Comparison of ENCODE assay signal across 1 cellular context in genomic region chr12:51959211-51959610, GRCh38.
TF ChIP-seq lines count a peak whose summit lies in the region.

No MANE protein-coding gene starts in this region.

TF ChIP-seq in HepG2, 621 proteins besides CTCF, POLR2A, EP300 and RAD21 (continues in another document):
- TF ChIP-seq SALL1 (CRISPR knock-in tag; IDR thresholded peaks at IDR 0.05): 0 out of 2 replicates have a peak, but pooled peaks have one; percentile 25
- TF ChIP-seq TFAP4 (IDR thresholded peaks at IDR 0.05; ENCODE audit: borderline replicate concordance, low read depth): peak; percentile 90
- TF ChIP-seq ZSCAN29 (CRISPR knock-in tag; conservative IDR thresholded peaks at IDR 0.05): peak; percentile 64
- TF ChIP-seq SP140L (CRISPR knock-in tag; IDR thresholded peaks at IDR 0.05; ENCODE audit: borderline replicate concordance): no peak
- TF ChIP-seq ZNF383 (CRISPR knock-in tag; IDR thresholded peaks at IDR 0.05; ENCODE audit: borderline replicate concordance): 0 out of 2 replicates have a peak, but pooled peaks have one; percentile 53
- TF ChIP-seq HOXA3 (CRISPR knock-in tag; IDR thresholded peaks at IDR 0.05): 0 out of 2 replicates have a peak, but pooled peaks have one; percentile 14
- TF ChIP-seq, protein P1, sequence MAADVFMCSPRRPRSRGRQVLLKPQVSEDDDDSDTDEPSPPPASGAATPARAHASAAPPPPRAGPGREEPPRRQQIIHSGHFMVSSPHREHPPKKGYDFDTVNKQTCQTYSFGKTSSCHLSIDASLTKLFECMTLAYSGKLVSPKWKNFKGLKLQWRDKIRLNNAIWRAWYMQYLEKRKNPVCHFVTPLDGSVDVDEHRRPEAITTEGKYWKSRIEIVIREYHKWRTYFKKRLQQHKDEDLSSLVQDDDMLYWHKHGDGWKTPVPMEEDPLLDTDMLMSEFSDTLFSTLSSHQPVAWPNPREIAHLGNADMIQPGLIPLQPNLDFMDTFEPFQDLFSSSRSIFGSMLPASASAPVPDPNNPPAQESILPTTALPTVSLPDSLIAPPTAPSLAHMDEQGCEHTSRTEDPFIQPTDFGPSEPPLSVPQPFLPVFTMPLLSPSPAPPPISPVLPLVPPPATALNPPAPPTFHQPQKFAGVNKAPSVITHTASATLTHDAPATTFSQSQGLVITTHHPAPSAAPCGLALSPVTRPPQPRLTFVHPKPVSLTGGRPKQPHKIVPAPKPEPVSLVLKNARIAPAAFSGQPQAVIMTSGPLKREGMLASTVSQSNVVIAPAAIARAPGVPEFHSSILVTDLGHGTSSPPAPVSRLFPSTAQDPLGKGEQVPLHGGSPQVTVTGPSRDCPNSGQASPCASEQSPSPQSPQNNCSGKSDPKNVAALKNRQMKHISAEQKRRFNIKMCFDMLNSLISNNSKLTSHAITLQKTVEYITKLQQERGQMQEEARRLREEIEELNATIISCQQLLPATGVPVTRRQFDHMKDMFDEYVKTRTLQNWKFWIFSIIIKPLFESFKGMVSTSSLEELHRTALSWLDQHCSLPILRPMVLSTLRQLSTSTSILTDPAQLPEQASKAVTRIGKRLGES (CRISPR knock-in tag; IDR thresholded peaks at IDR 0.05; ENCODE audit: borderline replicate concordance): no peak
- TF ChIP-seq MEIS1 (CRISPR knock-in tag; IDR thresholded peaks at IDR 0.05; ENCODE audit: borderline replicate concordance): 0 out of 2 replicates have a peak, but pooled peaks have one; percentile 44
- TF ChIP-seq, protein P2, sequence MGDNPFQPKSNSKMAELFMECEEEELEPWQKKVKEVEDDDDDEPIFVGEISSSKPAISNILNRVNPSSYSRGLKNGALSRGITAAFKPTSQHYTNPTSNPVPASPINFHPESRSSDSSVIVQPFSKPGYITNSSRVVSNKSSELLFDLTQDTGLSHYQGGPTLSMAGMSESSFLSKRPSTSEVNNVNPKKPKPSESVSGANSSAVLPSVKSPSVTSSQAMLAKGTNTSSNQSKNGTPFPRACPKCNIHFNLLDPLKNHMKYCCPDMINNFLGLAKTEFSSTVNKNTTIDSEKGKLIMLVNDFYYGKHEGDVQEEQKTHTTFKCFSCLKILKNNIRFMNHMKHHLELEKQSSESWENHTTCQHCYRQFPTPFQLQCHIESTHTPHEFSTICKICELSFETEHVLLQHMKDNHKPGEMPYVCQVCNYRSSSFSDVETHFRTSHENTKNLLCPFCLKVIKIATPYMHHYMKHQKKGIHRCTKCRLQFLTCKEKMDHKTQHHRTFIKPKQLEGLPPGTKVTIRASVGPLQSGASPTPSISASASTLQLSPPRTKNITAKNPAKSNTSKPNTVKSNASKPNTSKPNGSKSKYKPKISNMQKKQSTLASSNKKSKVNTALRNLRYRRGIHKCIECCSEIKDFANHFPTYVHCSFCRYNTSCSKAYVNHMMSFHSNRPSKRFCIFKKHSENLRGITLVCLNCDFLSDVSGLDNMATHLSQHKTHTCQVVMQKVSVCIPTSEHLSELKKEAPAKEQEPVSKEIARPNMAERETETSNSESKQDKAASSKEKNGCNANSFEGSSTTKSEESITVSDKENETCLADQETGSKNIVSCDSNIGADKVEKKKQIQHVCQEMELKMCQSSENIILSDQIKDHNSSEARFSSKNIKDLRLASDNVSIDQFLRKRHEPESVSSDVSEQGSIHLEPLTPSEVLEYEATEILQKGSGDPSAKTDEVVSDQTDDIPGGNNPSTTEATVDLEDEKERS (CRISPR knock-in tag; IDR thresholded peaks at IDR 0.05): no peak
- 0 out of 2 replicates have a peak, but pooled peaks have one; percentile 21 for TF ChIP-seq ARNTL (CRISPR knock-in tag; IDR thresholded peaks at IDR 0.05)
- TF ChIP-seq ZNF644 (CRISPR knock-in tag; IDR thresholded peaks at IDR 0.05; ENCODE audit: low read depth): peak; percentile 30; the same call in 1 of the 2 replicates
- TF ChIP-seq ZNF687 (CRISPR knock-in tag; IDR thresholded peaks at IDR 0.05): peak; percentile 23; the same call in 1 of the 2 replicates
- TF ChIP-seq, protein P3, sequence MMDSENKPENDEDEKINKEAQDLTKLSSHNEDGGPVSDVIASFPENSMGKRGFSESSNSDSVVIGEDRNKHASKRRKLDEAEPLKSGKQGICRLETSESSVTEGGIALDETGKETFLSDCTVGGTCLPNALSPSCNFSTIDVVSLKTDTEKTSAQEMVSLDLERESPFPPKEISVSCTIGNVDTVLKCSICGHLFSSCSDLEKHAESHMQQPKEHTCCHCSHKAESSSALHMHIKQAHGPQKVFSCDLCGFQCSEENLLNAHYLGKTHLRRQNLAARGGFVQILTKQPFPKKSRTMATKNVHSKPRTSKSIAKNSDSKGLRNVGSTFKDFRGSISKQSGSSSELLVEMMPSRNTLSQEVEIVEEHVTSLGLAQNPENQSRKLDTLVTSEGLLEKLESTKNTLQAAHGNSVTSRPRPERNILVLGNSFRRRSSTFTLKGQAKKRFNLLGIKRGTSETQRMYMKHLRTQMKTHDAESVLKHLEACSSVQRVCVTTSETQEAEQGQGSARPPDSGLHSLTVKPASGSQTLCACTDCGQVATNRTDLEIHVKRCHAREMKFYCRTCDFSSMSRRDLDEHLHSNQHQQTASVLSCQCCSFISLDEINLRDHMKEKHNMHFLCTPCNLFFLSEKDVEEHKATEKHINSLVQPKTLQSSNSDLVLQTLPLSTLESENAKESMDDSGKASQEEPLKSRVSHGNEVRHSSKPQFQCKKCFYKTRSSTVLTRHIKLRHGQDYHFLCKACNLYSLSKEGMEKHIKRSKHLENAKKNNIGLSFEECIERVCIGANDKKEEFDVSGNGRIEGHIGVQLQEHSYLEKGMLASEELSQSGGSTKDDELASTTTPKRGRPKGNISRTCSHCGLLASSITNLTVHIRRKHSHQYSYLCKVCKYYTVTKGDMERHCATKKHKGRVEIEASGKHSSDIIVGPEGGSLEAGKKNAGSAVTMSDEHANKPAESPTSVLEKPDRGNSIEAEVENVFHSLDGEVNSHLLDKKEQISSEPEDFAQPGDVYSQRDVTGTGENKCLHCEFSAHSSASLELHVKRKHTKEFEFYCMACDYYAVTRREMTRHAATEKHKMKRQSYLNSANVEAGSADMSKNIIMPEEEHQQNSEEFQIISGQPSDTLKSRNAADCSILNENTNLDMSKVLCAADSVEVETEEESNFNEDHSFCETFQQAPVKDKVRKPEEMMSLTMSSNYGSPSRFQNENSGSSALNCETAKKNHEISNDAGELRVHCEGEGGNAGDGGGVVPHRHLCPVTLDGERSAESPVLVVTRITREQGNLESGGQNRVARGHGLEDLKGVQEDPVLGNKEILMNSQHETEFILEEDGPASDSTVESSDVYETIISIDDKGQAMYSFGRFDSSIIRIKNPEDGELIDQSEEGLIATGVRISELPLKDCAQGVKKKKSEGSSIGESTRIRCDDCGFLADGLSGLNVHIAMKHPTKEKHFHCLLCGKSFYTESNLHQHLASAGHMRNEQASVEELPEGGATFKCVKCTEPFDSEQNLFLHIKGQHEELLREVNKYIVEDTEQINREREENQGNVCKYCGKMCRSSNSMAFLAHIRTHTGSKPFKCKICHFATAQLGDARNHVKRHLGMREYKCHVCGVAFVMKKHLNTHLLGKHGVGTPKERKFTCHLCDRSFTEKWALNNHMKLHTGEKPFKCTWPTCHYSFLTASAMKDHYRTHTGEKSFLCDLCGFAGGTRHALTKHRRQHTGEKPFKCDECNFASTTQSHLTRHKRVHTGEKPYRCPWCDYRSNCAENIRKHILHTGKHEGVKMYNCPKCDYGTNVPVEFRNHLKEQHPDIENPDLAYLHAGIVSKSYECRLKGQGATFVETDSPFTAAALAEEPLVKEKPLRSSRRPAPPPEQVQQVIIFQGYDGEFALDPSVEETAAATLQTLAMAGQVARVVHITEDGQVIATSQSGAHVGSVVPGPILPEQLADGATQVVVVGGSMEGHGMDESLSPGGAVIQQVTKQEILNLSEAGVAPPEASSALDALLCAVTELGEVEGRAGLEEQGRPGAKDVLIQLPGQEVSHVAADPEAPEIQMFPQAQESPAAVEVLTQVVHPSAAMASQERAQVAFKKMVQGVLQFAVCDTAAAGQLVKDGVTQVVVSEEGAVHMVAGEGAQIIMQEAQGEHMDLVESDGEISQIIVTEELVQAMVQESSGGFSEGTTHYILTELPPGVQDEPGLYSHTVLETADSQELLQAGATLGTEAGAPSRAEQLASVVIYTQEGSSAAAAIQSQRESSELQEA (CRISPR knock-in tag; IDR thresholded peaks at IDR 0.05; ENCODE audit: not compliant biosample characterization): no peak
- TF ChIP-seq ZKSCAN5 (CRISPR knock-in tag; IDR thresholded peaks at IDR 0.05): no peak
- TF ChIP-seq NR2C2 (CRISPR knock-in tag; IDR thresholded peaks at IDR 0.05; ENCODE audit: borderline replicate concordance): 0 out of 2 replicates have a peak, but pooled peaks have one; percentile 44
- TF ChIP-seq ELF3 (CRISPR knock-in tag; IDR thresholded peaks at IDR 0.05): 0 out of 2 replicates have a peak, but pooled peaks have one; percentile 27
- TF ChIP-seq PHF21A (CRISPR knock-in tag; IDR thresholded peaks at IDR 0.05): 0 out of 2 replicates have a peak, but pooled peaks have one; percentile 44
- TF ChIP-seq ZSCAN12 (CRISPR knock-in tag; IDR thresholded peaks at IDR 0.05): no peak
- no peak for TF ChIP-seq ZIK1 (CRISPR knock-in tag; IDR thresholded peaks at IDR 0.05; ENCODE audit: borderline replicate concordance, low read depth)
- TF ChIP-seq ZNF552 (CRISPR knock-in tag; IDR thresholded peaks at IDR 0.05; ENCODE audit: borderline replicate concordance): no peak
- peak; percentile 45; the same call in 1 of the 2 replicates for TF ChIP-seq SAP130 (CRISPR knock-in tag; IDR thresholded peaks at IDR 0.05; ENCODE audit: low read depth)
- TF ChIP-seq ZNF333 (CRISPR knock-in tag; IDR thresholded peaks at IDR 0.05; ENCODE audit: borderline replicate concordance): no peak
- TF ChIP-seq CEBPB (IDR thresholded peaks at IDR 0.05; ENCODE audit: borderline replicate concordance, low read depth, low read length): peak; percentile 84
- TF ChIP-seq, protein P4, sequence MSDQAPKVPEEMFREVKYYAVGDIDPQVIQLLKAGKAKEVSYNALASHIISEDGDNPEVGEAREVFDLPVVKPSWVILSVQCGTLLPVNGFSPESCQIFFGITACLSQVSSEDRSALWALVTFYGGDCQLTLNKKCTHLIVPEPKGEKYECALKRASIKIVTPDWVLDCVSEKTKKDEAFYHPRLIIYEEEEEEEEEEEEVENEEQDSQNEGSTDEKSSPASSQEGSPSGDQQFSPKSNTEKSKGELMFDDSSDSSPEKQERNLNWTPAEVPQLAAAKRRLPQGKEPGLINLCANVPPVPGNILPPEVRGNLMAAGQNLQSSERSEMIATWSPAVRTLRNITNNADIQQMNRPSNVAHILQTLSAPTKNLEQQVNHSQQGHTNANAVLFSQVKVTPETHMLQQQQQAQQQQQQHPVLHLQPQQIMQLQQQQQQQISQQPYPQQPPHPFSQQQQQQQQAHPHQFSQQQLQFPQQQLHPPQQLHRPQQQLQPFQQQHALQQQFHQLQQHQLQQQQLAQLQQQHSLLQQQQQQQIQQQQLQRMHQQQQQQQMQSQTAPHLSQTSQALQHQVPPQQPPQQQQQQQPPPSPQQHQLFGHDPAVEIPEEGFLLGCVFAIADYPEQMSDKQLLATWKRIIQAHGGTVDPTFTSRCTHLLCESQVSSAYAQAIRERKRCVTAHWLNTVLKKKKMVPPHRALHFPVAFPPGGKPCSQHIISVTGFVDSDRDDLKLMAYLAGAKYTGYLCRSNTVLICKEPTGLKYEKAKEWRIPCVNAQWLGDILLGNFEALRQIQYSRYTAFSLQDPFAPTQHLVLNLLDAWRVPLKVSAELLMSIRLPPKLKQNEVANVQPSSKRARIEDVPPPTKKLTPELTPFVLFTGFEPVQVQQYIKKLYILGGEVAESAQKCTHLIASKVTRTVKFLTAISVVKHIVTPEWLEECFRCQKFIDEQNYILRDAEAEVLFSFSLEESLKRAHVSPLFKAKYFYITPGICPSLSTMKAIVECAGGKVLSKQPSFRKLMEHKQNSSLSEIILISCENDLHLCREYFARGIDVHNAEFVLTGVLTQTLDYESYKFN (CRISPR knock-in tag; conservative IDR thresholded peaks at IDR 0.05): peak; percentile 36; the same call in 1 of the 2 replicates
- TF ChIP-seq IKZF5 (CRISPR knock-in tag; IDR thresholded peaks at IDR 0.05): 0 out of 2 replicates have a peak, but pooled peaks have one; percentile 31
- peak; percentile 39 for TF ChIP-seq ASH2L (IDR thresholded peaks at IDR 0.05; ENCODE audit: insufficient read length, low read depth, low read length)
- 0 out of 2 replicates have a peak, but pooled peaks have one; percentile 27 for TF ChIP-seq GATAD2A (CRISPR knock-in tag; IDR thresholded peaks at IDR 0.05)
- TF ChIP-seq NR2F6 (IDR thresholded peaks at IDR 0.05): no peak
- TF ChIP-seq NR2F6 (CRISPR knock-in tag; IDR thresholded peaks at IDR 0.05): 0 out of 2 replicates have a peak, but pooled peaks have one; percentile 32
- TF ChIP-seq CEBPG (CRISPR knock-in tag; IDR thresholded peaks at IDR 0.05): peak; percentile 84
